ENCODE assay signal across 10 cellular contexts in the genomic region with DNA sequence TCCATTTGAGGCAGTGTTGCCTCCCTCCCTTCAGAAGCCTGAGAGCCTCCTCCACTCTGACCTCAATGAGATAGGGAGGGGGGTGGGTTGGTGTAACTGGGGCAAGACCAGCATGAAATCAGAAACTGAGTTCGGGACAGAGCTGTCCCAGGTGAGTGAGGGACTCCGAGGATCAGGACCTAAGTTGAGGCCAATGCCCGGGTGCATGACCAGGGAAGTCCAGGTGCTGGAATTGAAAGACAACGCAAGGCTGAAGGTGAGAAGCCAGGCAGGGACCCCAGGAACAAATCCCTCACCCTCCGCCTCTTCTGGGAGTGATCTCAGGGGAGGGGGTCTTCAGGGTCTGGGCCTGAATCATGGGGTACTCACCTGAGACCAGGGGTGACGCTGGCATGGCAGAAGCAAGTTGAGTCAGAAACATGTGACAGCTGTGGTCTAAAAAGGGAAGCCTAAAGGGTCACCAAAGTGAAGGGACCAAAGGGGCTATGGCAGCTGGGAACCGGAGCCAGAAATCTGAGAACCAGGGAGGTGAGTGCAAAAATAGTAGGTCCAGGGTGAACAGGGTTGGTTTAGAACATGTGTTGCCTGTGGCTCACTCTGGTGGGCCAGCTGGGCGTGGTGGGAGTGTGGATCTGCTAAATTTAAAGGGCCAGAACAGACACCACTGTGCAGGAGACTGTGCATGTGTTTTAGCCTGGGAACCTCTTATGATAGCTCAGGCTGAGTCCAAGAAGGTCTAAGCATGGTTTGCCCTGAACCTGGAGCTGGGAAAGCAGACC. TPM values are rescaled to one million over a fixed set of nuclear protein-coding genes. Genes with fewer than 3 reads are reported as not detected.
DNase-seq lines count a peak whose midpoint lies in the region; ATAC-seq, FAIRE-seq and TF ChIP-seq lines count a peak whose summit lies in the region.
"Had no signal": no experiment of that assay in that cellular context is flagged by ENCODE, and none has a peak within 500 bp of the region (broad histone marks: within the 10 kb centered on the region; RNA-seq: fewer than 3 reads in every experiment).

No MANE protein-coding gene starts in this region.

- intact Hi-C loops in activated CD4-positive, alpha-beta T cell treated with anti-CD3 and anti-CD28 coated beads, Interleukin-2, amount 10 ng/mL, durations not matched to agents 24 days and 14 days (cut with micrococcal nuclease) = no loop called here
- intact Hi-C loops in body of pancreas (cut with DNase I) = no loop called here
- intact Hi-C loops in lower lobe of right lung (cut with DNase I) = no loop called here
- intact Hi-C loops in kidney (cut with DNase I) = no loop called here

- H3K4me3 Mint-ChIP-seq in activated CD4-positive, alpha-beta T cell treated with anti-CD3 and anti-CD28 coated beads, Interleukin-2, amount 10 ng/mL, durations not matched to agents 24 days and 14 days = no peak overlapping the region

- TF ChIP-seq POLR2A in body of pancreas (IDR thresholded peaks at IDR 0.05) = no peak
- no peak for TF ChIP-seq POLR2A in upper lobe of left lung (IDR thresholded peaks at IDR 0.05)

- no peaks in the 10 kb centered on the region for H3K9me3 ChIP-seq in body of pancreas
- no peaks in the 10 kb centered on the region for H3K9me3 ChIP-seq in lower lobe of right lung
- no peaks in the 10 kb centered on the region for H3K9me3 ChIP-seq in upper lobe of left lung
- H3K9me3 ChIP-seq in kidney (ENCODE audit: control insufficient read depth in 1 of 2, low read length in 2 of 2) = no peaks in the 10 kb centered on the region

- no peak for DNase-seq in activated CD4-positive, alpha-beta T cell treated with anti-CD3 and anti-CD28 coated beads, Interleukin-2, amount 10 ng/mL, durations not matched to agents 24 days and 14 days
- DNase-seq in activated CD4-positive, alpha-beta T cell treated with anti-CD3 and anti-CD28 coated beads for 1 hour = no peak
- DNase-seq in body of pancreas (no peak), lower lobe of right lung (peak; percentile 62), upper lobe of left lung (no peak), kidney (no peak), UCSD-AML1 (lab: John Stamatoyannopoulos, UW; ENCODE audit: unreplicated experiment) (no peak)

- no peaks in the 10 kb centered on the region for H3K9me3 Mint-ChIP-seq in activated CD4-positive, alpha-beta T cell treated with anti-CD3 and anti-CD28 coated beads, Interleukin-2, amount 10 ng/mL, durations not matched to agents 24 days and 14 days

- peak overlapping the region in 3 of 4 donors; percentile 46 to 81 (median 77) for H3K27ac ChIP-seq in body of pancreas
- peak overlapping the region; percentile 91 for H3K27ac ChIP-seq in lower lobe of right lung
- H3K27ac ChIP-seq in upper lobe of left lung = peak overlapping the region; percentile 87 to 91 (median 89)
- peak overlapping the region in 1 of 2 donors; percentile 58 for H3K27ac ChIP-seq in kidney (ENCODE audit: low read depth in 2 of 2, low read length in 2 of 2)

- peaks cover 14% of the 10 kb centered on the region for H3K4me1 Mint-ChIP-seq in activated CD4-positive, alpha-beta T cell treated with anti-CD3 and anti-CD28 coated beads, Interleukin-2, amount 10 ng/mL, durations not matched to agents 24 days and 14 days

- H3K36me3 Mint-ChIP-seq in activated CD4-positive, alpha-beta T cell treated with anti-CD3 and anti-CD28 coated beads, Interleukin-2, amount 10 ng/mL, durations not matched to agents 24 days and 14 days (ENCODE audit: low read depth) = no peaks in the 10 kb centered on the region

- FAIRE-seq in kidney (lab: Jason Lieb, UNC) = no peak
- FAIRE-seq: endometrium had no signal

- ATAC-seq in body of pancreas (no peak), lower lobe of right lung (peak; percentile 13 to 53), upper lobe of left lung (ENCODE audit: low FRiP score in 2 of 2) (peak; percentile 4 to 60), HG03571 (IDR thresholded peaks at IDR 0.05; ENCODE audit: unreplicated experiment) (no peak)

- H3K4me3 ChIP-seq in body of pancreas (no peak overlapping the region), lower lobe of right lung (peak overlapping the region; percentile 25), upper lobe of left lung (no peak overlapping the region), kidney (ENCODE audit: low read length in 2 of 2) (no peak overlapping the region)

- peak overlapping the region; percentile 86 for H3K27ac Mint-ChIP-seq in activated CD4-positive, alpha-beta T cell treated with anti-CD3 and anti-CD28 coated beads, Interleukin-2, amount 10 ng/mL, durations not matched to agents 24 days and 14 days

- peak overlapping the region in 1 of 2 donors; percentile 34 for H3K9ac ChIP-seq in kidney (ENCODE audit: low read length in 2 of 2)
- H3K9ac ChIP-seq: parathyroid adenoma had no signal

- TF ChIP-seq EP300 in upper lobe of left lung (IDR thresholded peaks at IDR 0.05) = peak in 1 of 4 donors; percentile 17

- 90 to 92% methylated on average over 8 of the region's 8 CpGs for WGBS in body of pancreas, 2 donors
- WGBS in upper lobe of left lung, 2 donors = 79 to 80% methylated on average over 8 of the region's 8 CpGs

- H3K36me3 ChIP-seq in body of pancreas (replicated peaks in 1 of 2; ENCODE audit: insufficient read depth in 1 of 2, low read depth in 2 of 2) (no peaks in the 10 kb centered on the region), lower lobe of right lung (no peaks in the 10 kb centered on the region), upper lobe of left lung (no peaks in the 10 kb centered on the region), kidney (ENCODE audit: control insufficient read depth in 1 of 2, insufficient read depth in 2 of 2, low read length in 2 of 2) (no peaks in the 10 kb centered on the region)

- TF ChIP-seq CTCF in body of pancreas (IDR thresholded peaks at IDR 0.05) (no peak), lower lobe of right lung (IDR thresholded peaks at IDR 0.05) (no peak), upper lobe of left lung (IDR thresholded peaks at IDR 0.05) (no peak), kidney (IDR thresholded peaks at IDR 0.05; ENCODE audit: borderline replicate concordance, extremely low read depth, insufficient read depth) (no peak)

- H3K4me1 ChIP-seq in body of pancreas = peaks cover 23% of the 10 kb centered on the region
- peaks cover 43% of the 10 kb centered on the region for H3K4me1 ChIP-seq in lower lobe of right lung
- H3K4me1 ChIP-seq in upper lobe of left lung = peaks cover 23 to 41% (median 36%) of the 10 kb centered on the region in 4 donors
- peaks cover 0 to 5% of the 10 kb centered on the region in 2 donors for H3K4me1 ChIP-seq in kidney (ENCODE audit: control insufficient read depth in 1 of 2, insufficient read depth in 1 of 2, low read depth in 1 of 2, low read length in 2 of 2)

- no peaks in the 10 kb centered on the region for H3K27me3 Mint-ChIP-seq in activated CD4-positive, alpha-beta T cell treated with anti-CD3 and anti-CD28 coated beads, Interleukin-2, amount 10 ng/mL, durations not matched to agents 24 days and 14 days

- H3K27me3 ChIP-seq in body of pancreas (no peaks in the 10 kb centered on the region), lower lobe of right lung (ENCODE audit: low read depth) (no peaks in the 10 kb centered on the region), upper lobe of left lung (no peaks in the 10 kb centered on the region)

RNA-seq across cellular contexts. Expression of gene ZBED5, which starts 41.1 kb away (rescaled TPM):
- total RNA-seq in activated CD4-positive, alpha-beta T cell treated with anti-CD3 and anti-CD28 coated beads, Interleukin-2, amount 10 ng/mL, durations not matched to agents 24 days and 14 days = 41.8 and 43.1 TPM in 2 replicates
- 10 to 100 TPM; 16.5 to 24.1 TPM for total RNA-seq in body of pancreas
- 45.5 TPM for total RNA-seq in lower lobe of right lung
- 10 to 100 TPM; 14.4 to 54.6 (median 36.7) TPM for total RNA-seq in upper lobe of left lung
- total RNA-seq in kidney = 59.7 TPM
- 25.2 TPM for polyA plus RNA-seq in kidney (ENCODE audit: insufficient read depth, low read depth, low replicate concordance)

Comparison
In these comparisons a context has a peak if more than half of its experiments do, and no peak if none do; other contexts are left out.
1. ATAC-seq: peak in lower lobe of right lung (2 of 2) and upper lobe of left lung (2 of 2); none in body of pancreas (single experiment) and HG03571 (single experiment).